ENCODE assay signal across 1 cellular context in genomic region chr4:2790583-2791517, GRCh38.
TF ChIP-seq lines count a peak whose summit lies in the region.

No MANE protein-coding gene starts in this region.

TF ChIP-seq in SK-N-SH treated with all-trans-retinoic acid at 6 μM for 48 hours, 23 proteins besides CTCF, POLR2A, EP300 and RAD21 (continued from another document):
- TF ChIP-seq ARNTL (CRISPR knock-in tag; IDR thresholded peaks at IDR 0.05; ENCODE audit: borderline replicate concordance, low read depth) = no peak
- no peak for TF ChIP-seq ZNF565 (CRISPR knock-in tag; conservative IDR thresholded peaks at IDR 0.05; ENCODE audit: low read depth)
- TF ChIP-seq, protein P1, sequence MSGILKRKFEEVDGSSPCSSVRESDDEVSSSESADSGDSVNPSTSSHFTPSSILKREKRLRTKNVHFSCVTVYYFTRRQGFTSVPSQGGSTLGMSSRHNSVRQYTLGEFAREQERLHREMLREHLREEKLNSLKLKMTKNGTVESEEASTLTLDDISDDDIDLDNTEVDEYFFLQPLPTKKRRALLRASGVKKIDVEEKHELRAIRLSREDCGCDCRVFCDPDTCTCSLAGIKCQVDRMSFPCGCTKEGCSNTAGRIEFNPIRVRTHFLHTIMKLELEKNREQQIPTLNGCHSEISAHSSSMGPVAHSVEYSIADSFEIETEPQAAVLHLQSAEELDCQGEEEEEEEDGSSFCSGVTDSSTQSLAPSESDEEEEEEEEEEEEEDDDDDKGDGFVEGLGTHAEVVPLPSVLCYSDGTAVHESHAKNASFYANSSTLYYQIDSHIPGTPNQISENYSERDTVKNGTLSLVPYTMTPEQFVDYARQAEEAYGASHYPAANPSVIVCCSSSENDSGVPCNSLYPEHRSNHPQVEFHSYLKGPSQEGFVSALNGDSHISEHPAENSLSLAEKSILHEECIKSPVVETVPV (CRISPR knock-in tag; IDR thresholded peaks at IDR 0.05) = no peak
- TF ChIP-seq ZNF70 (CRISPR knock-in tag; IDR thresholded peaks at IDR 0.05) = no peak
- TF ChIP-seq ESRRG (CRISPR knock-in tag; IDR thresholded peaks at IDR 0.05) = no peak
